In genomic region chr15:37981781-37982180, GRCh38 we compare ENCODE assay signal across 10 cellular contexts. TPM values are rescaled to one million over a fixed set of nuclear protein-coding genes. Genes with fewer than 3 reads are reported as not detected.
DNase-seq lines count a peak whose midpoint lies in the region; ATAC-seq and TF ChIP-seq lines count a peak whose summit lies in the region.
"Had no signal": no experiment of that assay in that cellular context is flagged by ENCODE, and none has a peak within 500 bp of the region (broad histone marks: within the 10 kb centered on the region; RNA-seq: fewer than 3 reads in every experiment).

No MANE protein-coding gene starts in this region.

- intact Hi-C loops in ascending aorta (cut with DNase I): loop anchor here (5.0 kb wide), 1 partner anchor 371 kb away; no protein-coding TSS in a partner anchor

- TF ChIP-seq EP300 in gastroesophageal sphincter (IDR thresholded peaks at IDR 0.05): no peak

- DNase-seq in DMS 273 (lab: John Stamatoyannopoulos, UW; ENCODE audit: unreplicated experiment) (peak; percentile 54), Karpas-422 (peak; percentile 48), ascending aorta (ENCODE audit: low spot score in 2 of 2) (no peak)
- DNase-seq: stimulated activated CD4-positive, alpha-beta T cell treated with anti-CD3 and anti-CD28 coated beads, Interleukin-4, amount 100 ng/mL, for 1 hour had no signal

- H3K9me2 ChIP-seq in Karpas-422 (replicated peaks; ENCODE audit: insufficient read depth, low read length): no peaks in the 10 kb centered on the region

- H3K27me3 ChIP-seq in Karpas-422 (ENCODE audit: low read length) (no peaks in the 10 kb centered on the region), ascending aorta (no peaks in the 10 kb centered on the region), liver (ENCODE audit: control insufficient read depth in 4 of 4, insufficient read depth in 4 of 4, low read length in 3 of 4) (peaks cover 0 to 2% (median 0%) of the 10 kb centered on the region in 4 donors), gastroesophageal sphincter (peaks cover 11% of the 10 kb centered on the region)

- H2AFZ ChIP-seq in Karpas-422 (ENCODE audit: low read length): no peak overlapping the region

- TF ChIP-seq RAD21 in liver (IDR thresholded peaks at IDR 0.05): peak; percentile 36 to 51

- no peak overlapping the region for H3K9ac ChIP-seq in Karpas-422 (ENCODE audit: low read length)
- H3K9ac ChIP-seq in liver (ENCODE audit: low read depth in 1 of 2, low read length in 2 of 2): no peak overlapping the region

- WGBS in liver: 36% methylated on average over 3 of the region's 3 CpGs
- 25 to 37% methylated on average over 1 to 3 of the region's 3 CpGs for WGBS in gastroesophageal sphincter (ENCODE audit: low coverage in 1 of 2), 2 donors

- ATAC-seq in GM19023 (IDR thresholded peaks at IDR 0.05; ENCODE audit: unreplicated experiment): no peak
- ATAC-seq in gastroesophageal sphincter: no peak
- no peak for ATAC-seq in HG02623 (IDR thresholded peaks at IDR 0.05; ENCODE audit: unreplicated experiment)
- no peak for ATAC-seq in HG03108 (IDR thresholded peaks at IDR 0.05; ENCODE audit: unreplicated experiment)

- no peak overlapping the region for H3K4me2 ChIP-seq in Karpas-422 (ENCODE audit: low read depth, low read length, poor library complexity, severe bottlenecking)

- no peaks in the 10 kb centered on the region for H3K4me1 ChIP-seq in Karpas-422 (ENCODE audit: low read length)
- peaks cover 0 to 3% of the 10 kb centered on the region in 2 donors for H3K4me1 ChIP-seq in ascending aorta
- no peaks in the 10 kb centered on the region for H3K4me1 ChIP-seq in liver (ENCODE audit: control insufficient read depth in 4 of 4, insufficient read depth in 4 of 4, low read length in 3 of 4)
- no peaks in the 10 kb centered on the region for H3K4me1 ChIP-seq in gastroesophageal sphincter

- H3K4me3 ChIP-seq in Karpas-422 (ENCODE audit: low read length) (no peak overlapping the region), ascending aorta (no peak overlapping the region), liver (ENCODE audit: low read depth in 1 of 3, low read length in 3 of 3) (no peak overlapping the region), gastroesophageal sphincter (no peak overlapping the region)

- H3K36me3 ChIP-seq in Karpas-422 (ENCODE audit: insufficient read depth, low read length) (no peaks in the 10 kb centered on the region), ascending aorta (no peaks in the 10 kb centered on the region), liver (ENCODE audit: control insufficient read depth in 4 of 4, insufficient read depth in 3 of 4, low read depth in 1 of 4, low read length in 3 of 4) (no peaks in the 10 kb centered on the region), gastroesophageal sphincter (no peaks in the 10 kb centered on the region)

- H3K27ac ChIP-seq in Karpas-422 (ENCODE audit: low read length) (no peak overlapping the region), ascending aorta (no peak overlapping the region), liver (ENCODE audit: low read depth in 1 of 2, low read length in 2 of 2) (no peak overlapping the region), gastroesophageal sphincter (no peak overlapping the region)
- H3K27ac ChIP-seq: epithelial cell of prostate had no signal

- TF ChIP-seq CTCF in ascending aorta (IDR thresholded peaks at IDR 0.05): peak in 2 of 3 experiments; percentile 11 to 34
- TF ChIP-seq CTCF in liver (IDR thresholded peaks at IDR 0.05; ENCODE audit: low read depth, low read length, missing input control): peak; percentile 28
- peak in 1 of 4 experiments; percentile 32 for TF ChIP-seq CTCF in gastroesophageal sphincter (IDR thresholded peaks at IDR 0.05)

- no peak for TF ChIP-seq POLR2A in gastroesophageal sphincter (IDR thresholded peaks at IDR 0.05)

- H3K9me3 ChIP-seq in Karpas-422 (ENCODE audit: low read length) (no peaks in the 10 kb centered on the region), ascending aorta (no peaks in the 10 kb centered on the region), liver (ENCODE audit: control insufficient read depth in 4 of 4, low read length in 3 of 4) (no peaks in the 10 kb centered on the region), gastroesophageal sphincter (no peaks in the 10 kb centered on the region)

- H3K79me2 ChIP-seq in Karpas-422 (ENCODE audit: low read length): no peaks in the 10 kb centered on the region

- H4K20me1 ChIP-seq in Karpas-422 (ENCODE audit: insufficient read depth, low read depth, low read length): no peaks in the 10 kb centered on the region

TF ChIP-seq in liver, 16 proteins besides CTCF, POLR2A, EP300 and RAD21:
- TF ChIP-seq GABPA (IDR thresholded peaks at IDR 0.05 in 1 of 2, conservative IDR thresholded peaks at IDR 0.05 in 1 of 2) (no peak), RXRA (IDR thresholded peaks at IDR 0.05) (no peak), FOXA1 (IDR thresholded peaks at IDR 0.05) (no peak), SP1 (IDR thresholded peaks at IDR 0.05) (no peak), EGR1 (IDR thresholded peaks at IDR 0.05; ENCODE audit: low read depth in 2 of 2) (no peak), HNF4G (IDR thresholded peaks at IDR 0.05) (no peak), NR2F2 (IDR thresholded peaks at IDR 0.05) (no peak), FOXA2 (IDR thresholded peaks at IDR 0.05) (no peak), TAF1 (conservative IDR thresholded peaks at IDR 0.05) (no peak), JUND (IDR thresholded peaks at IDR 0.05) (no peak), REST (IDR thresholded peaks at IDR 0.05) (no peak), ATF3 (IDR thresholded peaks at IDR 0.05) (no peak), YY1 (IDR thresholded peaks at IDR 0.05) (no peak), HNF4A (conservative IDR thresholded peaks at IDR 0.05) (no peak)
- TF ChIP-seq, protein P1, sequence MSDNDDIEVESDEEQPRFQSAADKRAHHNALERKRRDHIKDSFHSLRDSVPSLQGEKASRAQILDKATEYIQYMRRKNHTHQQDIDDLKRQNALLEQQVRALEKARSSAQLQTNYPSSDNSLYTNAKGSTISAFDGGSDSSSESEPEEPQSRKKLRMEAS (IDR thresholded peaks at IDR 0.05): no peak
- TF ChIP-seq, protein P2, sequence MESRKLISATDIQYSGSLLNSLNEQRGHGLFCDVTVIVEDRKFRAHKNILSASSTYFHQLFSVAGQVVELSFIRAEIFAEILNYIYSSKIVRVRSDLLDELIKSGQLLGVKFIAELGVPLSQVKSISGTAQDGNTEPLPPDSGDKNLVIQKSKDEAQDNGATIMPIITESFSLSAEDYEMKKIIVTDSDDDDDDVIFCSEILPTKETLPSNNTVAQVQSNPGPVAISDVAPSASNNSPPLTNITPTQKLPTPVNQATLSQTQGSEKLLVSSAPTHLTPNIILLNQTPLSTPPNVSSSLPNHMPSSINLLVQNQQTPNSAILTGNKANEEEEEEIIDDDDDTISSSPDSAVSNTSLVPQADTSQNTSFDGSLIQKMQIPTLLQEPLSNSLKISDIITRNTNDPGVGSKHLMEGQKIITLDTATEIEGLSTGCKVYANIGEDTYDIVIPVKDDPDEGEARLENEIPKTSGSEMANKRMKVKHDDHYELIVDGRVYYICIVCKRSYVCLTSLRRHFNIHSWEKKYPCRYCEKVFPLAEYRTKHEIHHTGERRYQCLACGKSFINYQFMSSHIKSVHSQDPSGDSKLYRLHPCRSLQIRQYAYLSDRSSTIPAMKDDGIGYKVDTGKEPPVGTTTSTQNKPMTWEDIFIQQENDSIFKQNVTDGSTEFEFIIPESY (IDR thresholded peaks at IDR 0.05): no peak

RNA-seq across cellular contexts. Expression of gene TMCO5A, which starts 47.3 kb away (rescaled TPM):
- total RNA-seq in Karpas-422 (2014; rRNA removed; shearing (Covaris generic); ENCODE audit: low replicate concordance): not detected in 2 replicates
- not detected for total RNA-seq in ascending aorta
- not detected for total RNA-seq in liver
- polyA plus RNA-seq in liver: not detected
- total RNA-seq in gastroesophageal sphincter: not detected

Comparison
In these comparisons a context has a peak if more than half of its experiments do, and no peak if none do; other contexts are left out.
1. DNase-seq: peak in DMS 273 (single experiment) and Karpas-422 (single experiment); none in ascending aorta (0 of 2).